ENCODE assay signal across 1 cellular context in the genomic region with DNA sequence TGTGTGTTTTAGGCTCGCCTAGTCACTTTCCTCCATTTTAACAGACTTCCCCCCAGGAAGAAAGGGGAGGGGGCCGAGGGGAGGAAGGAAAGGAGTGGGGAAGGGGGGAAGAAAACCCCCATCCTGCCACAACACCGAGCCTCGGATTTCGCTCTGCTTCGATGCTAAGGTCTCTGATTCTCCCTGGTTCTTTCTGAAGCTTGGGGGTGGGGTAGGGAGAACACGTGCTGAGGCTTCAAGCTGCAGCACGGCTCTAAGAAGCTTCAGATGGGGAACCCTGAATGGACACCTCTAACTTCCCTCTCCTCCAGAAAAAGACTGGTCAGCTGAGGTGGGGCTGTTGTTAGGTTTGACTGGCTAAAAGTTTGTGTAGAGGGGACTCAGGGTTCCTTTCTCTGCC.
TF ChIP-seq lines count a peak whose summit lies in the region.

No MANE protein-coding gene starts in this region.

TF ChIP-seq in HCT116, 20 proteins besides CTCF, POLR2A, EP300 and RAD21:
- TF ChIP-seq, protein P1, sequence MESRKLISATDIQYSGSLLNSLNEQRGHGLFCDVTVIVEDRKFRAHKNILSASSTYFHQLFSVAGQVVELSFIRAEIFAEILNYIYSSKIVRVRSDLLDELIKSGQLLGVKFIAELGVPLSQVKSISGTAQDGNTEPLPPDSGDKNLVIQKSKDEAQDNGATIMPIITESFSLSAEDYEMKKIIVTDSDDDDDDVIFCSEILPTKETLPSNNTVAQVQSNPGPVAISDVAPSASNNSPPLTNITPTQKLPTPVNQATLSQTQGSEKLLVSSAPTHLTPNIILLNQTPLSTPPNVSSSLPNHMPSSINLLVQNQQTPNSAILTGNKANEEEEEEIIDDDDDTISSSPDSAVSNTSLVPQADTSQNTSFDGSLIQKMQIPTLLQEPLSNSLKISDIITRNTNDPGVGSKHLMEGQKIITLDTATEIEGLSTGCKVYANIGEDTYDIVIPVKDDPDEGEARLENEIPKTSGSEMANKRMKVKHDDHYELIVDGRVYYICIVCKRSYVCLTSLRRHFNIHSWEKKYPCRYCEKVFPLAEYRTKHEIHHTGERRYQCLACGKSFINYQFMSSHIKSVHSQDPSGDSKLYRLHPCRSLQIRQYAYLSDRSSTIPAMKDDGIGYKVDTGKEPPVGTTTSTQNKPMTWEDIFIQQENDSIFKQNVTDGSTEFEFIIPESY (IDR thresholded peaks at IDR 0.05; ENCODE audit: extremely low read depth, insufficient replicate concordance, low read length): no peak
- TF ChIP-seq POLR2AphosphoS5 (IDR thresholded peaks at IDR 0.05; ENCODE audit: low read depth, low read length) (no peak), SIN3A (IDR thresholded peaks at IDR 0.05; ENCODE audit: low read depth) (no peak)
